8 cellular contexts compared by ENCODE assay signal in the genomic region with DNA sequence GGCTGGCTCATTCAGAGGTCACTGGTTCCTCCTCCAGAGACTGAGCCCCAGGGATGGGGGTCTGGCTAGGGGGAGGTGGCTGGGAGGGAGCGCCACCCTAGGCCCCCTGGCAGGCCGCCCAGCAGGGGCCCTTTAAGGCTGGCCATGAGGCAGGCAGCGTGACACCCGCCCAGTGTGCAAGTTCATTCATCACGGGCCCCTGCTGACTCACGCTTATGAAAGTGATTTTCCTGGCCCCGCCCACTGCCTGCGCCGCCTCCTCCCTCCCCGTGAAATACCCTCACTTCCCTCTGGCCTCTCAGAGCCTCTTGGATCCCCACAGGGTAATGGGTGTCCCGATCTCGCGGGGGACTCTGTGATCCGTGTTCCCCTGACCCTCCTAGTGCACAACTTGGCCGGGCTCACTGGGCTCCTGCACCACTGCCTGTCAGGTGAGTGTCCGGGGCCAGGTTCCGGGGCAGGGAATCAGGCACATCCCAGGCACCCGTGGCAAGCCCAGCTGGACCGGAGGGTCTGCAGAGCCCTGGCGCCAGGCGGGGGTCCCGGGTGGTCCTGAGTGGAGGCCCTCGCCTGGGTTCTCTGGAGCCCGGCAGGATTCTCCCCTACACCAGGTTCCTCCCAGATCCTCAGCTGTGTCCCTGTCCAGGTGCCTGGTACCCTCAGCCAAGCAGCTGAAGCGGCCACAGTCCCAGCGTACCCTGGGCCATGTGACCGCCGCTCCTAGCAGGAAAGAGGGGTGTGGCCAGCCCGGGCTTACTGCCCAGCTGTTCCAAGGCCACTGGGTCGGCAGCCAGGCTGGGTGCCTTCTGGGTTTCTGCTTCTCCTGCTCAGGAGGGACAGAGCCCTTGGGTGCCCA. TPM values are rescaled to one million over a fixed set of nuclear protein-coding genes. Genes with fewer than 3 reads are reported as not detected.
DNase-seq lines count a peak whose midpoint lies in the region; ATAC-seq and TF ChIP-seq lines count a peak whose summit lies in the region.

A gene with protein sequence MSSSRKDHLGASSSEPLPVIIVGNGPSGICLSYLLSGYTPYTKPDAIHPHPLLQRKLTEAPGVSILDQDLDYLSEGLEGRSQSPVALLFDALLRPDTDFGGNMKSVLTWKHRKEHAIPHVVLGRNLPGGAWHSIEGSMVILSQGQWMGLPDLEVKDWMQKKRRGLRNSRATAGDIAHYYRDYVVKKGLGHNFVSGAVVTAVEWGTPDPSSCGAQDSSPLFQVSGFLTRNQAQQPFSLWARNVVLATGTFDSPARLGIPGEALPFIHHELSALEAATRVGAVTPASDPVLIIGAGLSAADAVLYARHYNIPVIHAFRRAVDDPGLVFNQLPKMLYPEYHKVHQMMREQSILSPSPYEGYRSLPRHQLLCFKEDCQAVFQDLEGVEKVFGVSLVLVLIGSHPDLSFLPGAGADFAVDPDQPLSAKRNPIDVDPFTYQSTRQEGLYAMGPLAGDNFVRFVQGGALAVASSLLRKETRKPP (plus strand): TSS at position 301 of the 856 bp plus-strand sequence. CDS start 4,432 bp downstream, outside the sequence.

- H3K4me1 ChIP-seq in left lung: peaks cover 20 to 36% of the 10 kb centered on the region in 2 donors

- peak within 1 kb of the TSS; percentile 85 for H3K27ac ChIP-seq in left lung

- intact Hi-C loops in left lung (cut with DNase I): no loop called here

- no peaks in the 10 kb centered on the region for H3K9me3 ChIP-seq in left lung

- peak; percentile 87 for ATAC-seq in GM18868 (IDR thresholded peaks at IDR 0.05; ENCODE audit: unreplicated experiment)
- peak; percentile 72 for ATAC-seq in HG03108 (IDR thresholded peaks at IDR 0.05; ENCODE audit: unreplicated experiment)
- peak; percentile 93 for ATAC-seq in left lung

- in situ Hi-C loops in ACHN (cut with HindIII; ENCODE audit: low pct_ligation_motif_present, low pct_unique_long_range_greater_than_20kb, low sequenced_read_pairs): no loop called here

- H3K27me3 ChIP-seq in left lung: no peaks in the 10 kb centered on the region

- peak within 1 kb of the TSS; percentile 47 to 57 for H3K4me3 ChIP-seq in left lung

- peak; percentile 98 for DNase-seq in ACHN
- peak; percentile 93 for DNase-seq in NCI-H460 (ENCODE audit: extremely low read depth, low read depth)
- peak; percentile 55 to 69 for DNase-seq in activated CD4-positive, alpha-beta T cell treated with anti-CD3 and anti-CD28 coated beads for 4 hours
- peak; percentile 73 for DNase-seq in cortex of kidney (lab: John Stamatoyannopoulos, UW)
- peak; percentile 95 to 96 for DNase-seq in left lung
- DNase-seq in stimulated activated CD4-positive, alpha-beta T cell treated with anti-CD3 and anti-CD28 coated beads, Interleukin-2, amount 100 ng/mL, for 4 hours (ENCODE audit: low read depth): peak; percentile 78

- TF ChIP-seq CTCF in left lung (IDR thresholded peaks at IDR 0.05): no peak

- H3K36me3 ChIP-seq in left lung: peaks cover 0 to 7% of the 10 kb centered on the region in 2 donors

RNA-seq across cellular contexts. Expression of the gene that starts here (rescaled TPM):
- total RNA-seq in NCI-H460 (2014; rRNA removed; shearing (Covaris generic)): 53.5 and 57.5 TPM in 2 replicates
- polyA plus RNA-seq in NCI-H460 (2014; cell fraction: nucleus; rRNA removed): 91.0 and 109 TPM in 2 replicates
- 10 to 100 TPM in 1 of 2 donors, 1 to 10 TPM in 1; 9.4 to 18.0 TPM for total RNA-seq in left lung

Comparison
In these comparisons a context has a peak if more than half of its experiments do, and no peak if none do; other contexts are left out.
1. Peak in every context shown above with its lines: DNase-seq, ATAC-seq, H3K4me3 ChIP-seq and H3K27ac ChIP-seq.